ENCODE assay signal across 8 cellular contexts in the genomic region with DNA sequence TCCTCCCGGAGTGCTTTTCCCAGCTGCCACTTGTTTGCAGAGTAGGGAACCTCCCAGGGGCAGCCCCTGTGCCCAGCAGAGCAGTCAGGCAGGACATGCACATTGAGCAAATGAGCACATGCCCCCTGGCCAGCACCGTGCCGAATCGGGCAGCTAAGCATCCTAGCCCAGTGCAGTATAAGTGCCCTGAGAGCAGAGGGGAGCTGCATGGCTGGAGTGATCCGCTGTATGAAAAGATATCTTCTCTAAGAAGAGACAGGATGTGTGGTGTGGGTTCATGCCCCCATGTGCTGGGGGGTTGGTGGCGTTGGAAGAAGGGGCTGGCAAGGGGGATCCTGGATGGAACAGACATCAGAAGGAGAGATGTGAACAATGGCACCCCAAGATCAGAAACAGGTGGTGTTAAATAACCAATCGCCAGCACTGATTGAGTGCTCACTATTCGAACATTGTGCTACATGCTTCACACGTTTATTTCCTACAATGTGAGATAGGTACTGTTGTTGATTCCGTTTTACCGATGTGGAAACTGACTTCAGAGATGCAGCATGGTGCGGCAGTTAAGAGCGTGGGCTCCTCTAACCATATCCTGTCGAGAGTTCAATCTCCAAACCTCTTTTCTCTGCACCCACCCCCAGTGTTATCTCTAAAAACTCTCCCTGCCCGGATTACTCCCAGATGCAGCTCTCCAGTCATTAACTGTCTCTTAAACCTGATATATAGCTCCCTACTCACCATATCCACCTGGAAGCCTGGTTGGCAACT. TPM values are rescaled to one million over a fixed set of nuclear protein-coding genes. Genes with fewer than 3 reads are reported as not detected.
A peak's percentile ranks its signal among the peaks of the same experiment; 100 is the strongest.
DNase-seq lines count a peak whose midpoint lies in the region; TF ChIP-seq lines count a peak whose summit lies in the region.

No MANE protein-coding gene starts in this region.

- H3K27me3 ChIP-seq in mucosa of stomach (ENCODE audit: control insufficient read depth, insufficient read depth, low read length), result no peaks in the 10 kb centered on the region
- no peaks in the 10 kb centered on the region for H3K27me3 ChIP-seq in uterus

- no peaks in the 10 kb centered on the region for H3K9me3 Mint-ChIP-seq in activated naive CD4-positive, alpha-beta T cell treated with anti-CD3 and anti-CD28 coated beads, Interleukin-2, amount 50 U/mL, for 24 hours

- H3K27ac ChIP-seq in uterus, result peak overlapping the region; percentile 86 to 94

- H3K4me3 ChIP-seq in mucosa of stomach (ENCODE audit: low read length) (no peak overlapping the region), uterus (peak overlapping the region in 1 of 2 donors; percentile 65)

- DNase-seq in stimulated activated CD4-positive, alpha-beta T cell treated with anti-CD3 and anti-CD28 coated beads, Interleukin-15, amount 100 ng/mL, for 24 hours, result peak; percentile 58
- no peak for DNase-seq in stimulated activated CD4-positive, alpha-beta T cell treated with anti-CD3 and anti-CD28 coated beads, Interleukin-4, amount 100 ng/mL, for 1 hour
- DNase-seq in uterus (no peak), GM03348 (ENCODE audit: low spot score) (no peak), amniotic stem cell (lab: John Stamatoyannopoulos, UW) (no peak), iPS-NIHi11 (ENCODE audit: low spot score) (no peak)

- TF ChIP-seq CTCF in uterus (IDR thresholded peaks at IDR 0.05), result no peak

- H3K36me3 ChIP-seq in mucosa of stomach (ENCODE audit: control insufficient read depth, insufficient read depth, low read length) (no peaks in the 10 kb centered on the region), uterus (no peaks in the 10 kb centered on the region)

- H3K9ac ChIP-seq in mucosa of stomach (ENCODE audit: low read length), result peak overlapping the region; percentile 37

- no peaks in the 10 kb centered on the region for H3K27me3 Mint-ChIP-seq in activated naive CD4-positive, alpha-beta T cell treated with anti-CD3 and anti-CD28 coated beads, Interleukin-2, amount 50 U/mL, for 24 hours

- peaks cover 13% of the 10 kb centered on the region for H3K36me3 Mint-ChIP-seq in activated naive CD4-positive, alpha-beta T cell treated with anti-CD3 and anti-CD28 coated beads, Interleukin-2, amount 50 U/mL, for 24 hours

- TF ChIP-seq POLR2A in uterus (IDR thresholded peaks at IDR 0.05), result no peak

- H3K4me1 ChIP-seq in mucosa of stomach (ENCODE audit: control insufficient read depth, insufficient read depth, low read length), result peaks cover 23% of the 10 kb centered on the region
- peaks cover 0 to 5% of the 10 kb centered on the region in 2 donors for H3K4me1 ChIP-seq in uterus

- H3K27ac Mint-ChIP-seq in activated naive CD4-positive, alpha-beta T cell treated with anti-CD3 and anti-CD28 coated beads, Interleukin-2, amount 50 U/mL, for 24 hours, result peak overlapping the region; percentile 100

- peak overlapping the region; percentile 96 for H3K4me3 Mint-ChIP-seq in activated naive CD4-positive, alpha-beta T cell treated with anti-CD3 and anti-CD28 coated beads, Interleukin-2, amount 50 U/mL, for 24 hours

- H3K4me1 Mint-ChIP-seq in activated naive CD4-positive, alpha-beta T cell treated with anti-CD3 and anti-CD28 coated beads, Interleukin-2, amount 50 U/mL, for 24 hours, result peaks cover 63% of the 10 kb centered on the region

- H3K9me3 ChIP-seq in mucosa of stomach (ENCODE audit: control insufficient read depth, low read length) (no peaks in the 10 kb centered on the region), uterus (no peaks in the 10 kb centered on the region)

- intact Hi-C loops in uterus (cut with DNase I; ENCODE audit: low total_unique reads), result no loop called here

RNA-seq across cellular contexts. Expression of gene AIP, which starts 1.3 kb away (rescaled TPM):
- total RNA-seq in uterus, result 100 to 1,000 TPM in 1 of 4 donors, 10 to 100 TPM in 3; 52.9 to 131 (median 85.5) TPM

RNA-seq across cellular contexts. Expression of gene TMEM134, which starts 15.0 kb away (rescaled TPM):
- 10 to 100 TPM in 3 of 4 donors, 1 to 10 TPM in 1; 6.9 to 59.5 (median 36.0) TPM for total RNA-seq in uterus

RNA-seq across cellular contexts. Expression of gene PITPNM1, which starts 21.1 kb away (rescaled TPM):
- total RNA-seq in uterus, result 10 to 100 TPM in 3 of 4 donors, 1 to 10 TPM in 1; 7.9 to 89.7 (median 15.2) TPM

RNA-seq across cellular contexts. Expression of gene CDK2AP2, which starts 23.9 kb away (rescaled TPM):
- total RNA-seq in uterus, result 10 to 100 TPM in 1 of 4 donors, 1 to 10 TPM in 3; 2.1 to 28.7 (median 6.9) TPM

RNA-seq across cellular contexts. Expression of gene CABP4, which starts 28.9 kb away (rescaled TPM):
- total RNA-seq in uterus, result 1 to 10 TPM in 1 of 4 donors, under 1 TPM in 1, not detected in 2; 0.67 to 1.9 TPM
